Comparison of ENCODE assay signal across 11 cellular contexts in the genomic region with DNA sequence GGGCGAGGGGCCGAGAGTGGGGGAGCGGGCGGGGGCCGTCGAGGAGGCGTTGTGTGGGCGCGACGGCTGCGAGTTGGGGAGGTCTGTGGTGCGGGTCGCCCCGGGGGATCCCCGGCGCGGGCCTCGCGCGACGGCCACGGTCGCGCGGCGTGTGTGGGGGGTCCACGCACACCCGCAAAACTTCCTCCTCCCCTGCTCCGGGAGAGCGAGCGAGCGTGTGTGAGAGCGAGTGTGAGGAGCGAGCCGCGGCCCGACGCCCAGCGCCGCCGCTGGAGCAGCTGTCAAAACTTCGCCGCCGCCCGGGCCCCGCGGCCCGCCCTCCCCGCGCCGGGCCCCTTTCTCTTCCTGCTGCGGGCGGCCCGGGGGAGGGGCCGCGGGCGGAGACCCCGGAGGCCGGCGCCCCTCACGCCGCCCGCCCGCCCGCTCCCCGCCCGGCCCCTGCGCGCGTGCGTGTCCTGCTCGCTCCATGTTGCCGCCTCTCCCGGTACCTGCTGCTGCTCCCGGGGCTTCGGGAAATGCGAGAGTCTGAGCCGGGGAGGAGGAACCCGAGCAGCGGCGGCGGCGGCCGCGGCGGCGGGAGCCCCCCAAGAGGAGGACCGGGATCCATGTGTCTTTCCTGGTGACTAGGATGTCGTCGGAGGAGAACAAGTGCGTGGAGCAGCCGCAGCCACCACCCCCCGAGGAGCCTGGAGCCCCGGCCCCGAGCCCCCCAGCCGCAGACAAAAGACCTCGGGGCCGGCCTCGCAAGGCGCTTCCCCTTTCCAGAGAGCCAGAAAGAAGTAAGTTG. TPM values are rescaled to one million over a fixed set of nuclear protein-coding genes. Genes with fewer than 3 reads are reported as not detected.
DNase-seq lines count a peak whose midpoint lies in the region; ATAC-seq and TF ChIP-seq lines count a peak whose summit lies in the region.
"Had no signal": no experiment of that assay in that cellular context is flagged by ENCODE, and none has a peak within 500 bp of the region (broad histone marks: within the 10 kb centered on the region; RNA-seq: fewer than 3 reads in every experiment).

No MANE protein-coding gene starts in this region.

- H3K36me3 ChIP-seq in kidney epithelial cell (ENCODE audit: control insufficient read depth, insufficient read depth, low read length), result no peaks in the 10 kb centered on the region

- no peak overlapping the region for H3K27ac Mint-ChIP-seq in activated naive CD8-positive, alpha-beta T cell treated with anti-CD3 and anti-CD28 coated beads, Interleukin-2, amount 10 ng/mL, durations not matched to agents 7 days and 5 days

- peak; percentile 33 for ATAC-seq in activated naive CD8-positive, alpha-beta T cell treated with anti-CD3 and anti-CD28 coated beads, Interleukin-2, amount 10 ng/mL, durations not matched to agents 7 days and 5 days (ENCODE audit: low read depth)
- ATAC-seq in HG02642 (IDR thresholded peaks at IDR 0.05; ENCODE audit: poor library complexity, unreplicated experiment), result no peak

- H3K4me1 Mint-ChIP-seq in activated naive CD8-positive, alpha-beta T cell treated with anti-CD3 and anti-CD28 coated beads, Interleukin-2, amount 10 ng/mL, durations not matched to agents 7 days and 5 days, result peaks cover 2% of the 10 kb centered on the region

- peak overlapping the region; percentile 47 for H3K4me3 ChIP-seq in kidney epithelial cell (ENCODE audit: low read depth, low read length)

- DNase-seq in NCI-H82 (lab: John Stamatoyannopoulos, UW) (peak; percentile 11), NCI-H82 treated with DMSO at 0.1 percent for 48 hours (lab: John Stamatoyannopoulos, UW; ENCODE audit: unreplicated experiment) (no peak), kidney epithelial cell (ENCODE audit: low read depth) (no peak), superior temporal gyrus (ENCODE audit: extremely low spot score) (peak; percentile 8), T-helper 1 cell (no peak), NCI-H526 treated with DMSO at 0.1 percent for 48 hours (lab: John Stamatoyannopoulos, UW) (no peak)
- DNase-seq in activated naive CD8-positive, alpha-beta T cell treated with anti-CD3 and anti-CD28 coated beads, Interleukin-2, amount 10 ng/mL, durations not matched to agents 7 days and 5 days, result peak; percentile 50
- DNase-seq: central memory CD4-positive, alpha-beta T cell had no signal

- H3K9me3 Mint-ChIP-seq in activated naive CD8-positive, alpha-beta T cell treated with anti-CD3 and anti-CD28 coated beads, Interleukin-2, amount 10 ng/mL, durations not matched to agents 7 days and 5 days, result no peaks in the 10 kb centered on the region

- POLR2A ChIA-PET in activated naive CD8-positive, alpha-beta T cell treated with anti-CD3 and anti-CD28 coated beads, Interleukin-2, amount 10 ng/mL, durations not matched to agents 7 days and 5 days (lab: Charles Lee), result interaction anchor here (0.6 kb wide), 1 partner anchor 925 kb away, joined by 3 read pairs; no protein-coding TSS in a partner anchor

- H3K4me3 Mint-ChIP-seq in activated naive CD8-positive, alpha-beta T cell treated with anti-CD3 and anti-CD28 coated beads, Interleukin-2, amount 10 ng/mL, durations not matched to agents 7 days and 5 days, result peak overlapping the region; percentile 52

- H3K27me3 ChIP-seq in kidney epithelial cell (ENCODE audit: control insufficient read depth, insufficient read depth, low read length), result peaks cover 5% of the 10 kb centered on the region

- no peaks in the 10 kb centered on the region for H3K36me3 Mint-ChIP-seq in activated naive CD8-positive, alpha-beta T cell treated with anti-CD3 and anti-CD28 coated beads, Interleukin-2, amount 10 ng/mL, durations not matched to agents 7 days and 5 days

- H3K27me3 Mint-ChIP-seq in activated naive CD8-positive, alpha-beta T cell treated with anti-CD3 and anti-CD28 coated beads, Interleukin-2, amount 10 ng/mL, durations not matched to agents 7 days and 5 days, result peaks cover 42% of the 10 kb centered on the region

- no peak for TF ChIP-seq CTCF in kidney epithelial cell (IDR thresholded peaks at IDR 0.05; ENCODE audit: insufficient read depth, low read length, poor library complexity, severe bottlenecking)

RNA-seq across cellular contexts. Expression of gene CCT8L2, which starts 9.0 kb away (rescaled TPM):
- not detected for total RNA-seq in activated naive CD8-positive, alpha-beta T cell treated with anti-CD3 and anti-CD28 coated beads, Interleukin-2, amount 10 ng/mL, durations not matched to agents 7 days and 5 days
- total RNA-seq in kidney epithelial cell, result not detected in 2 replicates
- total RNA-seq: A673; T-helper 1 cell treated with Interleukin-12 subunit alpha and Interleukin-12 subunit beta and Interleukin-4 antibody, amounts not matched to agents 30 ng/mL and 1 ng/mL, for 36 hours had no signal

Comparison
In these comparisons a context has a peak if more than half of its experiments do, and no peak if none do; other contexts are left out.
1. DNase-seq: peak in NCI-H82 (single experiment), activated naive CD8-positive, alpha-beta T cell treated with anti-CD3 and anti-CD28 coated beads, Interleukin-2, amount 10 ng/mL, durations not matched to agents 7 days and 5 days (single experiment) and superior temporal gyrus (single experiment); none in NCI-H82 treated with DMSO at 0.1 percent for 48 hours (single experiment), kidney epithelial cell (single experiment), T-helper 1 cell (0 of 5) and NCI-H526 treated with DMSO at 0.1 percent for 48 hours (single experiment).